In the genomic region with DNA sequence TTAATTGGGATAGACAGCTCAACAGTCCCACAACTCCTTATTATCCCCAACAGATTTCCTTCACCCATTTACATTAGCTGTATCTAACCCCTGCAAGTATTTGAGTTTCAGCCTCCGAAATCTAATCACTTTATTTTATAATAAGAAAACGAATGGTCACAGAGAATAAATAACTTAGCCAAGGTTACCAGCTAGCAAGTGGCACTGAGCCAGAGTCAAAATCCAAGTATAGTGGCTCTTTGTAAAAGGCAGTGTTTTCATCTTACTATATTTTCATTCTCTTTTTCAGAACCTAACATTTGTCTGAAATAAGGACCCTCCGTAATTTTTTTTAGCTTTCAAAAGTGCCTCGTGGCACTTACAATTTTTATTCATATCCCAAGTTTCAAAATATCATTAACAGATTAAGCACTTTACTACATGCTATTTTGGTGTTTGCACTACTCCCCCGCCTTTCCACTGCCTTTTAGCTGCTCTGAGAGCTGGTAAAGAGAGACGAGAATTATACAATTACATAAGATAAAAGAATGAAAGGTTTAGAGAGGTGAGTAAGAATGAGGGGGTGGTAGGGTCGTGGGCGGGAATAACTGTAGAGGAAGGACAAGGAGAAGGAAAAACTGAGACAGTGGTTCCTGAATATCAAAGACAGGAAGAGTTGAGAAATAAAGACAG, we compare ENCODE assay signal across 9 cellular contexts. TPM values are rescaled to one million over a fixed set of nuclear protein-coding genes. Genes with fewer than 3 reads are reported as not detected.
DNase-seq lines count a peak whose midpoint lies in the region; ATAC-seq and TF ChIP-seq lines count a peak whose summit lies in the region.
"Had no signal": no experiment of that assay in that cellular context is flagged by ENCODE, and none has a peak within 500 bp of the region (broad histone marks: within the 10 kb centered on the region; RNA-seq: fewer than 3 reads in every experiment).

No MANE protein-coding gene starts in this region.

- peak overlapping the region; percentile 44 for H3K27ac Mint-ChIP-seq in endothelial cell (ENCODE audit: unreplicated experiment)

- no peak for ATAC-seq in activated CD4-positive, CD25-positive, alpha-beta regulatory T cell treated with anti-CD3 and anti-CD28 coated beads, Interleukin-2, amount 50 U/mL, for 24 hours
- no peak for ATAC-seq in GM18505 (IDR thresholded peaks at IDR 0.05; ENCODE audit: unreplicated experiment)
- ATAC-seq: foreskin keratinocyte had no signal

- H3K27me3 Mint-ChIP-seq in endothelial cell (ENCODE audit: unreplicated experiment), result peaks cover 4% of the 10 kb centered on the region

- H3K4me1 Mint-ChIP-seq in endothelial cell (ENCODE audit: unreplicated experiment), result peaks cover 23% of the 10 kb centered on the region

- TF ChIP-seq EP300 in Ishikawa (IDR thresholded peaks at IDR 0.05; ENCODE audit: borderline replicate concordance), result no peak

- peaks cover 18% of the 10 kb centered on the region for H3K36me3 Mint-ChIP-seq in endothelial cell (ENCODE audit: low read depth, unreplicated experiment)

- DNase-seq in activated CD4-positive, alpha-beta T cell treated with anti-CD3 and anti-CD28 coated beads for 48 hours, result peak; percentile 74
- DNase-seq in endothelial cell (ENCODE audit: low spot score) (no peak), RPMI8226 (no peak), NCI-H510A treated with DMSO at 0.1 percent for 48 hours (lab: John Stamatoyannopoulos, UW) (no peak)
- DNase-seq in stimulated activated CD4-positive, alpha-beta T cell treated with anti-CD3 and anti-CD28 coated beads, Interleukin-4, amount 100 ng/mL, for 48 hours (ENCODE audit: low read depth in 2 of 2), result peak; percentile 23 to 57
- DNase-seq: foreskin keratinocyte had no signal

- no peaks in the 10 kb centered on the region for H3K9me3 Mint-ChIP-seq in endothelial cell (ENCODE audit: unreplicated experiment)

- no peak for TF ChIP-seq CTCF in endothelial cell (IDR thresholded peaks at IDR 0.05; ENCODE audit: unreplicated experiment)

- TF ChIP-seq RAD21 in Ishikawa (IDR thresholded peaks at IDR 0.05; ENCODE audit: low read depth), result no peak

- no peak for TF ChIP-seq POLR2A in GM18505 (IDR thresholded peaks at IDR 0.05; ENCODE audit: borderline replicate concordance, extremely low read depth, insufficient read depth, insufficient read length)

- peak overlapping the region; percentile 34 for H3K4me3 Mint-ChIP-seq in endothelial cell (ENCODE audit: unreplicated experiment)

TF ChIP-seq in Ishikawa, 13 proteins besides CTCF, POLR2A, EP300 and RAD21:
- TF ChIP-seq FOXM1 (IDR thresholded peaks at IDR 0.05; ENCODE audit: borderline replicate concordance, low read depth) (no peak), TAF1 (IDR thresholded peaks at IDR 0.05; ENCODE audit: low read depth) (no peak), USF1 (IDR thresholded peaks at IDR 0.05) (no peak), EGR1 (IDR thresholded peaks at IDR 0.05) (0 out of 2 replicates have a peak, but pooled peaks have one; percentile 17), ZBTB7A (IDR thresholded peaks at IDR 0.05; ENCODE audit: low read depth) (no peak), CEBPB (IDR thresholded peaks at IDR 0.05) (no peak)
- TF ChIP-seq, protein P1, sequence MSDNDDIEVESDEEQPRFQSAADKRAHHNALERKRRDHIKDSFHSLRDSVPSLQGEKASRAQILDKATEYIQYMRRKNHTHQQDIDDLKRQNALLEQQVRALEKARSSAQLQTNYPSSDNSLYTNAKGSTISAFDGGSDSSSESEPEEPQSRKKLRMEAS (IDR thresholded peaks at IDR 0.05), result no peak
TF ChIP-seq in Ishikawa: peak in this region for 1.

RNA-seq across cellular contexts. Expression of gene USP15, which starts 3.7 kb away (rescaled TPM):
- total RNA-seq in endothelial cell (ENCODE audit: unreplicated experiment), result 98.2 TPM

Comparison
In these comparisons a context has a peak if more than half of its experiments do, and no peak if none do; other contexts are left out.
1. DNase-seq: peak in activated CD4-positive, alpha-beta T cell treated with anti-CD3 and anti-CD28 coated beads for 48 hours (single experiment) and stimulated activated CD4-positive, alpha-beta T cell treated with anti-CD3 and anti-CD28 coated beads, Interleukin-4, amount 100 ng/mL, for 48 hours (2 of 2); none in endothelial cell (single experiment), RPMI8226 (single experiment) and NCI-H510A treated with DMSO at 0.1 percent for 48 hours (single experiment).